ENCODE assay signal across 27 cellular contexts in the genomic region with DNA sequence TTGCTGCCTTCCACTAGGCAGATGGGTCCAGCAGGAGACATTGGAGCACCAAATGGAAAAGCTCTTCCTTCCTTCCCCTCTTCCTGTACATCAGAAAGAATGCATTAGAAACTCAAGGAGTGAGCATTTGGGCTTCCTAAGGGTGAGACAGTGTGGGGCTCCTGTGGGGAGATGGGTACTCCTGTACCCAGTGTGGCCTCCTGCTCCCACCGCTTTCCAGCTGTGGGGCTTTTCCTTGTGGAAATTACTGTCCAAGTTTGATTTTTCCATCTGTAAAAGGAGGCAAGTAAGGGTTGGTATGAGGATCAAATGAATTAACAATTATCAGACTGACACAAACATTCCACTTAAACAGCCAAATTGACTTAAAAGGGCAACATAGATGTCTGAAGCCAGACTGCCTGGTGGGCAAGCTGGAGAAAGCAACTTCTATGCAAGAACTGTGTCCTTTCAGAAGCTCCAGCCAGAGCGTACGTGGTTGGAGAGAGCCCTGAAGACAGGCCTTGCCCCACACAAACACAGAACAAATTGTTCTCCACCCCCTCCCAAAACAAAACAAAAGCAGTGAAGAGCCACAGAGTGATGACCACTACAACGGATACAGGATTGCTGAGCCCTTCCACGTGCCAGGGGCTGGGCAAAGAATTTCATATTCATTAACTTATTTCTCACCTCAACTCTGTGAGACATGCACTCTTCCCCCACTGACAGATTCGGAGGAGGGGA. TPM values are rescaled to one million over a fixed set of nuclear protein-coding genes. Genes with fewer than 3 reads are reported as not detected.
A peak's percentile ranks its signal among the peaks of the same experiment; 100 is the strongest.
DNase-seq lines count a peak whose midpoint lies in the region; ATAC-seq and TF ChIP-seq lines count a peak whose summit lies in the region.
"Had no signal": no experiment of that assay in that cellular context is flagged by ENCODE, and none has a peak within 500 bp of the region (broad histone marks: within the 10 kb centered on the region; RNA-seq: fewer than 3 reads in every experiment).

No MANE protein-coding gene starts in this region.

- H3K27ac Mint-ChIP-seq in activated CD4-positive, alpha-beta T cell treated with anti-CD3 and anti-CD28 coated beads, Interleukin-2, amount 10 ng/mL, durations not matched to agents 24 days and 14 days, result no peak overlapping the region
- H3K27ac Mint-ChIP-seq in CD4-positive, alpha-beta T cell, result peak overlapping the region; percentile 93
- H3K27ac Mint-ChIP-seq in chondrocyte (ENCODE audit: unreplicated experiment), result no peak overlapping the region
- H3K27ac Mint-ChIP-seq: activated B cell treated with CpG ODN at 0.5 μM for 24 hours, neural progenitor cell had no signal

- peak; percentile 56 for DNase-seq in activated CD4-positive, alpha-beta T cell treated with anti-CD3 and anti-CD28 coated beads, Interleukin-2, amount 10 ng/mL, durations not matched to agents 24 days and 14 days
- no peak for DNase-seq in activated CD4-positive, alpha-beta T cell treated with anti-CD3 and anti-CD28 coated beads, Interleukin-2, amount 50 U/mL, for 4 hours
- no peak for DNase-seq in CD4-positive, alpha-beta T cell
- DNase-seq in prostate gland (ENCODE audit: low spot score) (no peak), esophagus squamous epithelium (lab: John Stamatoyannopoulos, UW) (no peak), NCI-H82 treated with DMSO at 0.1 percent for 48 hours (lab: John Stamatoyannopoulos, UW; ENCODE audit: unreplicated experiment) (no peak), chondrocyte (ENCODE audit: low spot score) (no peak)
- DNase-seq: activated B cell treated with CpG ODN at 0.5 μM for 24 hours, anterior cingulate cortex, foreskin keratinocyte, hypothalamus, MV-4-11, NCI-H1694 treated with DMSO at 0.1 percent for 48 hours, NCI-H2171 treated with DMSO at 0.1 percent for 48 hours, NCI-H526 treated with DMSO at 0.1 percent for 48 hours, psoas muscle, SK-N-SH, T1000, trophoblast cell had no signal

- no peak for TF ChIP-seq CTCF in CD4-positive, alpha-beta T cell (IDR thresholded peaks at IDR 0.05)
- TF ChIP-seq CTCF in prostate gland (IDR thresholded peaks at IDR 0.05), result no peak
- TF ChIP-seq CTCF in esophagus squamous epithelium (IDR thresholded peaks at IDR 0.05), result no peak
- no peak for TF ChIP-seq CTCF in chondrocyte (IDR thresholded peaks at IDR 0.05)

- no peak for TF ChIP-seq POLR2A in prostate gland (IDR thresholded peaks at IDR 0.05)
- TF ChIP-seq POLR2A in esophagus squamous epithelium (IDR thresholded peaks at IDR 0.05), result no peak

- no peaks in the 10 kb centered on the region for H3K9me3 Mint-ChIP-seq in activated CD4-positive, alpha-beta T cell treated with anti-CD3 and anti-CD28 coated beads, Interleukin-2, amount 10 ng/mL, durations not matched to agents 24 days and 14 days
- H3K9me3 Mint-ChIP-seq in CD4-positive, alpha-beta T cell, result no peaks in the 10 kb centered on the region
- no peaks in the 10 kb centered on the region for H3K9me3 Mint-ChIP-seq in chondrocyte (ENCODE audit: low read depth)
- H3K9me3 Mint-ChIP-seq: activated B cell treated with CpG ODN at 0.5 μM for 24 hours, neural progenitor cell had no signal

- intact Hi-C loops in activated CD4-positive, alpha-beta T cell treated with anti-CD3 and anti-CD28 coated beads, Interleukin-2, amount 10 ng/mL, durations not matched to agents 24 days and 14 days (cut with micrococcal nuclease), result no loop called here
- intact Hi-C loops in CD4-positive, alpha-beta T cell (cut with DNase I, micrococcal nuclease), result loop anchor here in 1 of 2 experiments (5.0 to 10.0 kb wide), 2 partner anchors 344 to 394 kb away; a partner anchor contains a TSS
- intact Hi-C loops in prostate gland (cut with DNase I), result no loop called here
- intact Hi-C loops in esophagus squamous epithelium (cut with DNase I), result no loop called here

- peak overlapping the region; percentile 42 for H3K4me3 Mint-ChIP-seq in activated CD4-positive, alpha-beta T cell treated with anti-CD3 and anti-CD28 coated beads, Interleukin-2, amount 10 ng/mL, durations not matched to agents 24 days and 14 days
- peak overlapping the region; percentile 75 for H3K4me3 Mint-ChIP-seq in CD4-positive, alpha-beta T cell
- no peak overlapping the region for H3K4me3 Mint-ChIP-seq in chondrocyte (ENCODE audit: unreplicated experiment)
- H3K4me3 Mint-ChIP-seq: activated B cell treated with CpG ODN at 0.5 μM for 24 hours, neural progenitor cell had no signal

- H3K27me3 ChIP-seq in CD4-positive, alpha-beta T cell (ENCODE audit: control insufficient read depth, insufficient read depth, low read length), result no peaks in the 10 kb centered on the region
- no peaks in the 10 kb centered on the region for H3K27me3 ChIP-seq in prostate gland (replicated peaks; ENCODE audit: insufficient read depth)
- H3K27me3 ChIP-seq in esophagus squamous epithelium, result no peaks in the 10 kb centered on the region
- H3K27me3 ChIP-seq: foreskin keratinocyte, neural progenitor cell had no signal

- POLR2A ChIA-PET in CD4-positive, alpha-beta T cell (lab: Charles Lee), result interaction anchor here (0.6 to 2.9 kb wide), 10 partner anchors 9 to 393 kb away, joined by 3 to 19 read pairs (median 3); a partner anchor contains a TSS

- H3K4me3 ChIP-seq in prostate gland, result no peak overlapping the region
- H3K4me3 ChIP-seq in esophagus squamous epithelium, result no peak overlapping the region
- H3K4me3 ChIP-seq: neural progenitor cell, psoas muscle, skin epidermis had no signal

- no peaks in the 10 kb centered on the region for H3K36me3 Mint-ChIP-seq in activated CD4-positive, alpha-beta T cell treated with anti-CD3 and anti-CD28 coated beads, Interleukin-2, amount 10 ng/mL, durations not matched to agents 24 days and 14 days (ENCODE audit: low read depth)
- peaks cover 24% of the 10 kb centered on the region for H3K36me3 Mint-ChIP-seq in CD4-positive, alpha-beta T cell (ENCODE audit: low read depth)
- peaks cover 10% of the 10 kb centered on the region for H3K36me3 Mint-ChIP-seq in chondrocyte (ENCODE audit: low read depth)

- no peaks in the 10 kb centered on the region for H3K9me3 ChIP-seq in CD4-positive, alpha-beta T cell (ENCODE audit: control insufficient read depth, low read length)
- H3K9me3 ChIP-seq in prostate gland (no peaks in the 10 kb centered on the region), esophagus squamous epithelium (no peaks in the 10 kb centered on the region)
- H3K9me3 ChIP-seq: psoas muscle, SK-N-SH had no signal

- no peaks in the 10 kb centered on the region for H3K36me3 ChIP-seq in prostate gland
- peaks cover 0 to 22% (median 0%) of the 10 kb centered on the region in 3 donors for H3K36me3 ChIP-seq in esophagus squamous epithelium
- H3K36me3 ChIP-seq: neural progenitor cell had no signal

- 63% methylated on average over 6 of the region's 6 CpGs for WGBS in prostate gland
- WGBS in esophagus squamous epithelium, 2 donors, result 75 to 83% methylated on average over 5 of the region's 6 CpGs

- CTCF ChIA-PET in CD4-positive, alpha-beta T cell (lab: Charles Lee), result interaction anchor here (1.6 to 2.0 kb wide), 2 partner anchors 9 to 10 kb away, joined by 4 to 12 read pairs; no protein-coding TSS in a partner anchor

- no peaks in the 10 kb centered on the region for H3K27me3 Mint-ChIP-seq in activated CD4-positive, alpha-beta T cell treated with anti-CD3 and anti-CD28 coated beads, Interleukin-2, amount 10 ng/mL, durations not matched to agents 24 days and 14 days
- no peaks in the 10 kb centered on the region for H3K27me3 Mint-ChIP-seq in CD4-positive, alpha-beta T cell
- no peaks in the 10 kb centered on the region for H3K27me3 Mint-ChIP-seq in chondrocyte (ENCODE audit: low read depth)
- H3K27me3 Mint-ChIP-seq: activated B cell treated with CpG ODN at 0.5 μM for 24 hours had no signal

- ATAC-seq in CD4-positive, alpha-beta T cell (ENCODE audit: poor library complexity), result no peak
- ATAC-seq: foreskin keratinocyte, psoas muscle had no signal

- peaks cover 32% of the 10 kb centered on the region for H3K4me1 Mint-ChIP-seq in activated CD4-positive, alpha-beta T cell treated with anti-CD3 and anti-CD28 coated beads, Interleukin-2, amount 10 ng/mL, durations not matched to agents 24 days and 14 days
- H3K4me1 Mint-ChIP-seq in CD4-positive, alpha-beta T cell (ENCODE audit: low read depth), result peaks cover 87% of the 10 kb centered on the region
- peaks cover 11% of the 10 kb centered on the region for H3K4me1 Mint-ChIP-seq in chondrocyte (ENCODE audit: low read depth)
- H3K4me1 Mint-ChIP-seq: neural progenitor cell had no signal

- H3K4me1 ChIP-seq in prostate gland (replicated peaks) (no peaks in the 10 kb centered on the region), esophagus squamous epithelium (peaks cover 0 to 18% (median 6%) of the 10 kb centered on the region in 3 donors)
- H3K4me1 ChIP-seq: neural progenitor cell, psoas muscle had no signal

- peak overlapping the region; percentile 32 for H3K27ac ChIP-seq in CD4-positive, alpha-beta T cell (ENCODE audit: low read depth, low read length)
- peak overlapping the region; percentile 19 for H3K27ac ChIP-seq in cingulate gyrus (ENCODE audit: low read depth, low read length)
- H3K27ac ChIP-seq in prostate gland, result peak overlapping the region; percentile 8 to 48
- peak overlapping the region in 1 of 4 donors; percentile 51 for H3K27ac ChIP-seq in esophagus squamous epithelium
- H3K27ac ChIP-seq: foreskin keratinocyte, KMS-11, neural progenitor cell, psoas muscle, RWPE1 had no signal

RNA-seq across cellular contexts. Expression of a gene that starts 23.1 kb away (rescaled TPM):
- not detected in 2 replicates for total RNA-seq in activated CD4-positive, alpha-beta T cell treated with anti-CD3 and anti-CD28 coated beads, Interleukin-2, amount 10 ng/mL, durations not matched to agents 24 days and 14 days
- total RNA-seq in CD4-positive, alpha-beta T cell, result not detected
- total RNA-seq in prostate gland (10 to 100 TPM in 1 of 2 donors, 1 to 10 TPM in 1; 2.1 to 12.8 TPM), esophagus squamous epithelium (1,000 to 10,000 TPM in 1 of 4 donors, 100 to 1,000 TPM in 3; 480 to 2,454 (median 606) TPM), chondrocyte (1.6 TPM in 1 of 3 replicates, not detected in the others)
- total RNA-seq: activated B cell treated with CpG ODN at 0.5 μM for 24 hours; activated CD8-positive, alpha-beta memory T cell treated with anti-CD3 and anti-CD28 coated beads for 36 hours; mononuclear cell had no signal

RNA-seq across cellular contexts. Expression of a gene that starts 54.8 kb away (rescaled TPM):
- total RNA-seq in activated CD4-positive, alpha-beta T cell treated with anti-CD3 and anti-CD28 coated beads, Interleukin-2, amount 10 ng/mL, durations not matched to agents 24 days and 14 days, result not detected in 2 replicates
- total RNA-seq in CD4-positive, alpha-beta T cell, result not detected
- not detected for total RNA-seq in prostate gland
- 1 to 10 TPM in 1 of 4 donors, under 1 TPM in 2, not detected in 1; 0.56 to 2.2 (median 0.76) TPM for total RNA-seq in esophagus squamous epithelium
- total RNA-seq in chondrocyte, result not detected in 3 replicates
- total RNA-seq: activated B cell treated with CpG ODN at 0.5 μM for 24 hours; activated CD8-positive, alpha-beta memory T cell treated with anti-CD3 and anti-CD28 coated beads for 36 hours; epithelial cell of proximal tubule; mononuclear cell had no signal

Comparison
In these comparisons a context has a peak if more than half of its experiments do, and no peak if none do; other contexts are left out.
1. RNA of a gene that starts 23.1 kb away (total RNA-seq): 480 to 2,454 TPM in esophagus squamous epithelium; 2.1 to 12.8 TPM in prostate gland, not detected in CD4-positive, alpha-beta T cell, not detected in activated CD4-positive, alpha-beta T cell treated with anti-CD3 and anti-CD28 coated beads, Interleukin-2, amount 10 ng/mL, durations not matched to agents 24 days and 14 days and 1.6 TPM in chondrocyte; every median in the first group is over 10 times any median in the second.